ENCODE assay signal across 12 cellular contexts in the genomic region with DNA sequence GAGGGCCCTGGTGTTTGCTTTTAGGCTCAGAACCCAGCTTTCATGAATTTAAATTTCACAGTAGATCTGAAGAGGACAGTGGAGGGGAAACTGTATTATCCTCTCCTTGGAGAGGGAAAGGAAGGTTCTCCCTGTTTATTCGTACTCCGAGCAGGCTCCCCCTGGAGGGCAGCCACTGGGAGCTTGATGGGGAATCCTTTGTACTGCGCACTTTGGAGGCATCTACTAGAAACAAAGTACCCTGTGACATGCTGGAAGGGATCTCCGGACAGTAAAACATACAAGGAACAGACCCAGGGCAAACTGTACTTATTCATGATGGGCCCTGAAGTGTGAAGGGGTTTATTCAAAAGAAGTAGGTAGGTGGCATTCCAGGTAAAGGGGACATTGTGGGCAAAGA. TPM values are rescaled to one million over a fixed set of nuclear protein-coding genes. Genes with fewer than 3 reads are reported as not detected.
DNase-seq lines count a peak whose midpoint lies in the region; ATAC-seq and TF ChIP-seq lines count a peak whose summit lies in the region.
"Had no signal": no experiment of that assay in that cellular context is flagged by ENCODE, and none has a peak within 500 bp of the region (broad histone marks: within the 10 kb centered on the region; RNA-seq: fewer than 3 reads in every experiment).

No MANE protein-coding gene starts in this region.

- ATAC-seq in thoracic aorta (ENCODE audit: insufficient number of reproducible peaks, low FRiP score, low read depth) (no peak), GM21367 (IDR thresholded peaks at IDR 0.05; ENCODE audit: unreplicated experiment) (no peak)
- no peak for ATAC-seq in stimulated activated naive CD8-positive, alpha-beta T cell treated with anti-CD3 and anti-CD28 coated beads, Interleukin-15, amount 100 ng/mL, for 72 hours
- ATAC-seq: activated T-cell treated with anti-CD3 and anti-CD28 coated beads, Interleukin-2, amount 50 U/mL, for 72 hours had no signal

- H3K4me3 ChIP-seq in astrocyte of the spinal cord (ENCODE audit: low read depth, low read length) = no peak overlapping the region
- H3K4me3 ChIP-seq in thoracic aorta = peak overlapping the region; percentile 1

- in situ Hi-C loops in astrocyte of the spinal cord (cut with HindIII; ENCODE audit: low sequenced_read_pairs) = no loop called here

- no peaks in the 10 kb centered on the region for H3K9me3 Mint-ChIP-seq in stimulated activated naive CD8-positive, alpha-beta T cell treated with anti-CD3 and anti-CD28 coated beads, Interleukin-15, amount 100 ng/mL, for 72 hours
- H3K9me3 Mint-ChIP-seq: activated T-cell treated with anti-CD3 and anti-CD28 coated beads, Interleukin-2, amount 50 U/mL, for 72 hours; memory B cell had no signal

- H3K27me3 ChIP-seq in thoracic aorta (replicated peaks; ENCODE audit: insufficient read depth) = no peaks in the 10 kb centered on the region

- peak overlapping the region; percentile 18 to 94 for H3K27ac ChIP-seq in thoracic aorta

- H3K4me1 Mint-ChIP-seq in stimulated activated naive CD8-positive, alpha-beta T cell treated with anti-CD3 and anti-CD28 coated beads, Interleukin-15, amount 100 ng/mL, for 72 hours = no peaks in the 10 kb centered on the region
- H3K4me1 Mint-ChIP-seq: memory B cell had no signal

- DNase-seq in DMS79 treated with DMSO at 0.1 percent for 48 hours (lab: John Stamatoyannopoulos, UW) (peak; percentile 24), DMS79 (lab: John Stamatoyannopoulos, UW) (no peak), astrocyte of the spinal cord (ENCODE audit: low read depth, low spot score) (peak; percentile 22), iPS-NIHi11 (ENCODE audit: low spot score) (peak; percentile 22), thoracic aorta (ENCODE audit: low spot score) (no peak), NOMO-1 treated with DMSO at 0.1 percent for 48 hours (lab: John Stamatoyannopoulos, UW; ENCODE audit: unreplicated experiment) (no peak)
- no peak for DNase-seq in stimulated activated naive CD8-positive, alpha-beta T cell treated with anti-CD3 and anti-CD28 coated beads, Interleukin-15, amount 100 ng/mL, for 72 hours
- DNase-seq: activated T-cell treated with anti-CD3 and anti-CD28 coated beads, Interleukin-2, amount 50 U/mL, for 72 hours; effector CD8-positive, alpha-beta T cell; NCI-H187 treated with DMSO at 0.1 percent for 48 hours had no signal

- H3K27ac Mint-ChIP-seq in stimulated activated naive CD8-positive, alpha-beta T cell treated with anti-CD3 and anti-CD28 coated beads, Interleukin-15, amount 100 ng/mL, for 72 hours = no peak overlapping the region
- H3K27ac Mint-ChIP-seq: activated T-cell treated with anti-CD3 and anti-CD28 coated beads, Interleukin-2, amount 50 U/mL, for 72 hours; memory B cell had no signal

- no peak overlapping the region for H3K4me3 Mint-ChIP-seq in stimulated activated naive CD8-positive, alpha-beta T cell treated with anti-CD3 and anti-CD28 coated beads, Interleukin-15, amount 100 ng/mL, for 72 hours
- H3K4me3 Mint-ChIP-seq: activated T-cell treated with anti-CD3 and anti-CD28 coated beads, Interleukin-2, amount 50 U/mL, for 72 hours; memory B cell had no signal

- H3K36me3 ChIP-seq in thoracic aorta = peaks cover 6% of the 10 kb centered on the region

- H3K27me3 Mint-ChIP-seq in stimulated activated naive CD8-positive, alpha-beta T cell treated with anti-CD3 and anti-CD28 coated beads, Interleukin-15, amount 100 ng/mL, for 72 hours = no peaks in the 10 kb centered on the region

- peaks cover 52 to 85% of the 10 kb centered on the region in 2 donors for H3K4me1 ChIP-seq in thoracic aorta (ENCODE audit: control insufficient read depth in 1 of 2, low read depth in 2 of 2)

- H3K9me3 ChIP-seq in thoracic aorta = no peaks in the 10 kb centered on the region

- TF ChIP-seq CTCF in astrocyte of the spinal cord (IDR thresholded peaks at IDR 0.05; ENCODE audit: low read depth, low read length) (peak; percentile 49), thoracic aorta (IDR thresholded peaks at IDR 0.05) (no peak)

RNA-seq across cellular contexts. Expression of gene NAV2, which starts 27.2 kb away (rescaled TPM):
- total RNA-seq in thoracic aorta = 100 to 1,000 TPM; 125 to 230 TPM

Comparison
In these comparisons a context has a peak if more than half of its experiments do, and no peak if none do; other contexts are left out.
1. DNase-seq: peak in DMS79 treated with DMSO at 0.1 percent for 48 hours (single experiment), astrocyte of the spinal cord (single experiment) and iPS-NIHi11 (single experiment); none in DMS79 (single experiment), thoracic aorta (single experiment), stimulated activated naive CD8-positive, alpha-beta T cell treated with anti-CD3 and anti-CD28 coated beads, Interleukin-15, amount 100 ng/mL, for 72 hours (0 of 2) and NOMO-1 treated with DMSO at 0.1 percent for 48 hours (single experiment).